ENCODE assay signal across 26 cellular contexts in the genomic region with DNA sequence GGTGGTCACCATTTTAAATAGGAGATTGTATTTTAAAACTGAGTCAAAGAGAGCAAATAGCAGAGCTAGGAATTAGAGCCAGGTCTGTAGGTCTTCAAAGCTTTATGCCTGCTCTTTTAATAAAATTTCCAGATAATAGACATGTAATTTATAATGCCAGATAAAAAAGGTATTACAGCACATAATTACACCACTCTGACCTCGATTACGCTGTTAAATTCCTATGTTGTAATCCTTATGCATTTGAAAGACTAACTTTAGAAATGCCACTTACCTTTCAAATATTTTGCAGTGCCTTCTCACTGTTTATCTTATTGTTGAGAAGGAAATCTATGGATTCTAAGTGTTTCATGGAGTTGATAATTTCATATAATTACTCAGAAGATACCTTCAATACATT.
"Had no signal": no experiment of that assay in that cellular context is flagged by ENCODE, and none has a peak within 500 bp of the region (broad histone marks: within the 10 kb centered on the region; RNA-seq: fewer than 3 reads in every experiment).

No MANE protein-coding gene starts in this region.

- H3K9me3 ChIP-seq: left lung, lower lobe of right lung, ovary, stomach, testis, tibial artery, upper lobe of right lung had no signal

- H3K27me3 ChIP-seq: left lung, ovary, stomach, testis, tibial artery, upper lobe of right lung had no signal

- DNase-seq: hypothalamus; immature natural killer cell; kidney; left colon; left lung; lower lobe of right lung; mammary epithelial cell; mesenchymal stem cell; naive thymus-derived CD8-positive, alpha-beta T cell; occipital lobe; ovary; right cardiac atrium; stimulated activated CD4-positive, alpha-beta T cell treated with anti-CD3 and anti-CD28 coated beads, Interleukin-12 subunit alpha, Interleukin-12 subunit beta, amount 100 ng/mL, for 4 hours; stimulated activated CD4-positive, alpha-beta T cell treated with anti-CD3 and anti-CD28 coated beads, Interleukin-15, amount 100 ng/mL, for 24 hours; stimulated activated CD4-positive, alpha-beta T cell treated with anti-CD3 and anti-CD28 coated beads, Interleukin-2, amount 100 ng/mL, for 24 hours; stimulated activated CD4-positive, alpha-beta T cell treated with anti-CD3 and anti-CD28 coated beads, Interleukin-4, amount 100 ng/mL, for 1 hour; stimulated activated naive B cell treated with anti-CD40 and anti-IgM and Interleukin-4, amounts not matched to agents 10 μg/mL and 1 μg/mL and 100 μg/mL, for 72 hours; stimulated activated naive CD8-positive, alpha-beta T cell treated with anti-CD3 and anti-CD28 coated beads, Interleukin-15, Interleukin-2, amounts not matched to agents 100 U/mL and 50 U/mL, for 24 hours; stomach; testis; tibial artery; upper lobe of right lung had no signal

- H3K36me3 ChIP-seq: left lung, lower lobe of right lung, ovary, stomach, tibial artery, upper lobe of right lung had no signal

- FAIRE-seq: islet of Langerhans, kidney, urothelium cell line had no signal

- H3K4me1 ChIP-seq: testis had no signal

- ATAC-seq: left colon; left lung; lower lobe of right lung; naive thymus-derived CD8-positive, alpha-beta T cell; right cardiac atrium; sciatic nerve; stimulated activated naive B cell treated with anti-CD40 and anti-IgM and Interleukin-4, amounts not matched to agents 10 μg/mL and 1 μg/mL and 100 μg/mL, for 72 hours; stimulated activated naive CD8-positive, alpha-beta T cell treated with anti-CD3 and anti-CD28 coated beads, Interleukin-15, Interleukin-2, amounts not matched to agents 100 U/mL and 50 U/mL, for 24 hours; upper lobe of right lung had no signal

- H3K4me3 ChIP-seq: left lung, lower lobe of right lung, ovary, skin epidermis, stomach, testis, tibial artery, upper lobe of right lung had no signal

- H3K27ac ChIP-seq: left lung, lower lobe of right lung, ovary, skin epidermis, stomach, testis, tibial artery, upper lobe of right lung had no signal
